10 cellular contexts compared by ENCODE assay signal in the genomic region with DNA sequence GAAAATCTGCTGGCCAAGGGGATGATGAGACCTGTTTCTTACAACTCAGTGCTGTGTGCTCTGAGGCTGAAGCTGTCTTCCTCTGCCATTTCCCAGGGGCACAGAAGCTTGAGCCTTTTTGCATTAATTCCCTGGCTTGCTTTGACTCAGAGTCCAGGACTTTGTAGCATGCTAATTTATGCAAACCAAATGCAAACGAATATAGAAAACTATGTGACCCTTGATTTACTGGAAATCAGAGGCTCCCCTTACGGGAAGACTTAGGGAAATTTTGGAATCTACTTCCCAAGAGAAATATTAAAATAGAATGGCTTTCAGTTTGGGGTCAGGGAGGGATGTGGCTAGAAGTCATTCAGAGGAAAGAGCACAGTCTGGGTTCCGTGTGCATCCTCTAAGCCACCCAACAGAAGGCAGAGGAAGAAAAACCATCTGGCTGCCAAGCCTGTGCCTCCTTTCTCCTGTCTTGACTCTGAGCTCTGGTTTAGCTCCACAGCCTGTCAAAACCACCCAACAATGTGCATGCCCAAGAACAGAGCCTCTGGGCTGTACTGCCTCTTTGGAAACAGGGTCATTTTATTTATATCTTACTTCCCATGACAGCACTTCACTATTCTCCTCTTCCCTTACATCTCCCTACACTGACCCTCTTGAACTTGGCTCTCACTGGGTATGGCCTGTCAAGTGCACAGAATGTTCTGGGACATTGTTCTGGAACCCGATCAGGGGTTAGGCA. TPM values are rescaled to one million over a fixed set of nuclear protein-coding genes. Genes with fewer than 3 reads are reported as not detected.
DNase-seq lines count a peak whose midpoint lies in the region; ATAC-seq, FAIRE-seq and TF ChIP-seq lines count a peak whose summit lies in the region.
"Had no signal": no experiment of that assay in that cellular context is flagged by ENCODE, and none has a peak within 500 bp of the region (broad histone marks: within the 10 kb centered on the region; RNA-seq: fewer than 3 reads in every experiment).

No MANE protein-coding gene starts in this region.

- no peak for FAIRE-seq in urothelium cell line (lab: Jason Lieb, UNC)

- H3K4me3 ChIP-seq in fibroblast of mammary gland (ENCODE audit: control insufficient read depth, low read depth, low read length): no peak overlapping the region

- peak; percentile 41 for DNase-seq in AG08396 (ENCODE audit: low spot score)
- DNase-seq in NCI-H1048 (lab: John Stamatoyannopoulos, UW): peak; percentile 96
- peak; percentile 74 for DNase-seq in fibroblast of mammary gland (ENCODE audit: low read depth)
- DNase-seq in occipital lobe (lab: John Stamatoyannopoulos, UW): peak; percentile 5
- DNase-seq in COR-L47 (lab: John Stamatoyannopoulos, UW): no peak
- no peak for DNase-seq in urothelium cell line (ENCODE audit: low spot score)
- no peak for DNase-seq in NCI-H2081 (lab: John Stamatoyannopoulos, UW)
- DNase-seq: activated T-cell treated with anti-CD3 and anti-CD28 coated beads, Interleukin-2, amount 50 U/mL, for 24 hours; CD4-positive, alpha-beta T cell had no signal

- ATAC-seq in GM19463 (IDR thresholded peaks at IDR 0.05; ENCODE audit: unreplicated experiment): no peak

- TF ChIP-seq CTCF in fibroblast of mammary gland (conservative IDR thresholded peaks at IDR 0.05; ENCODE audit: control insufficient read depth, insufficient read depth, low read depth, low read length): no peak

RNA-seq across cellular contexts. Expression of gene ATF3, which starts 30.0 kb away (rescaled TPM):
- total RNA-seq in occipital lobe: 3.1 TPM

Comparison
In these comparisons a context has a peak if more than half of its experiments do, and no peak if none do; other contexts are left out.
1. DNase-seq: peak in AG08396 (single experiment), NCI-H1048 (single experiment), fibroblast of mammary gland (single experiment) and occipital lobe (single experiment); none in COR-L47 (single experiment), urothelium cell line (single experiment) and NCI-H2081 (0 of 2).